8 cellular contexts compared by ENCODE assay signal in the genomic region with DNA sequence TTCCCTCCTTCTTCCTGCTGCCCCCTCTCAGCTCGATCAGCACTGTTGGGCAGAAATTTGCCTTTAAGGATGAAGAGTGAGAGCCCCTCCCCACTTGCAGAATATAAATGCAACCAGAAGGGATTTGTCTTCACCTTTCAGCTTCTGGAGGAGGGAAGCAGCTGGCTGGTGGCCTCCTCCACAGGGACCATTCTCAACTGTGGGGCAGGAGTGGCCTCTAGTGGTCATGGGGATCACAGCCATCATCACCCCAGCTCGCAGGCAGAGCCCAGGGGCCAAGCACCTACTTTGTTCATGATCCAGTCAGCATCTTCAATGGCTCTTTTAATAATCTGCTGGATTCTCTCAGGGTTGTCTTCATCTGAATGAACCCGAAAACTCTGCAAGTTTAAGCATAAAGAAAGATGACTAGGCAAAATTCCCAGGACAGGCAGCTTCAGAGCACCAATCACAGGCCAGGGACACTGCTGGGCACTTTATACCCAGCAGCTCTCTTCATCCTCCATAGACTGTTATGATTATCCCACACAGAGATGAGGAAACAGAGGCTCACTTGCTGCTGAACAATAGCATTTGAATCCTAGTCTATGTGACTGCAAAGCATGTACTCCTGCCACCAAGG. TPM values are rescaled to one million over a fixed set of nuclear protein-coding genes. Genes with fewer than 3 reads are reported as not detected.
DNase-seq lines count a peak whose midpoint lies in the region; ATAC-seq and TF ChIP-seq lines count a peak whose summit lies in the region.

No MANE protein-coding gene starts in this region.

- H3K9me3 ChIP-seq in RWPE2 (ENCODE audit: severe bottlenecking), result no peaks in the 10 kb centered on the region
- H3K9me3 ChIP-seq in thoracic aorta, result no peaks in the 10 kb centered on the region

- H3K27me3 ChIP-seq in RWPE2 (ENCODE audit: insufficient read depth, poor library complexity, severe bottlenecking), result no peaks in the 10 kb centered on the region
- H3K27me3 ChIP-seq in thoracic aorta (replicated peaks; ENCODE audit: insufficient read depth), result no peaks in the 10 kb centered on the region

- H3K27me3 Mint-ChIP-seq in activated T-helper 17 cell treated with anti-CD3 and anti-CD28 coated beads, Interleukin-2, amount 50 U/mL, for 72 hours, result no peaks in the 10 kb centered on the region

- peaks cover 8% of the 10 kb centered on the region for H3K4me1 Mint-ChIP-seq in activated T-helper 17 cell treated with anti-CD3 and anti-CD28 coated beads, Interleukin-2, amount 50 U/mL, for 72 hours

- H3K36me3 ChIP-seq in RWPE2 (ENCODE audit: low read depth) (no peaks in the 10 kb centered on the region), thoracic aorta (no peaks in the 10 kb centered on the region)

- no peak overlapping the region for H3K4me3 ChIP-seq in RWPE2 (ENCODE audit: severe bottlenecking)
- no peak overlapping the region for H3K4me3 ChIP-seq in thoracic aorta

- no peaks in the 10 kb centered on the region for H3K9me3 Mint-ChIP-seq in activated T-helper 17 cell treated with anti-CD3 and anti-CD28 coated beads, Interleukin-2, amount 50 U/mL, for 72 hours

- ATAC-seq in RWPE2 (ENCODE audit: low read depth), result peak; percentile 91
- peak; percentile 93 for ATAC-seq in activated T-helper 17 cell treated with anti-CD3 and anti-CD28 coated beads, Interleukin-2, amount 50 U/mL, for 72 hours (replicated peaks)
- no peak for ATAC-seq in thoracic aorta (ENCODE audit: insufficient number of reproducible peaks, low FRiP score, low read depth)

- H3K27ac ChIP-seq in RWPE2 (ENCODE audit: poor library complexity, severe bottlenecking) (no peak overlapping the region), thoracic aorta (no peak overlapping the region)

- H3K4me3 Mint-ChIP-seq in activated T-helper 17 cell treated with anti-CD3 and anti-CD28 coated beads, Interleukin-2, amount 50 U/mL, for 72 hours, result no peak overlapping the region

- no peaks in the 10 kb centered on the region for H3K36me3 Mint-ChIP-seq in activated T-helper 17 cell treated with anti-CD3 and anti-CD28 coated beads, Interleukin-2, amount 50 U/mL, for 72 hours (ENCODE audit: low read depth)

- DNase-seq in NK-92 treated with Interleukin-12 subunit alpha and Interleukin-12 subunit beta, amount 100 ng/mL, for 24 hours (lab: John Stamatoyannopoulos, UW), result peak; percentile 27
- DNase-seq in NK-92 (lab: John Stamatoyannopoulos, UW; ENCODE audit: unreplicated experiment) (no peak), RWPE2 (ENCODE audit: low spot score) (no peak), fibroblast of the conjunctiva (ENCODE audit: low read depth) (peak; percentile 23), occipital lobe (lab: John Stamatoyannopoulos, UW) (peak; percentile 68), thoracic aorta (ENCODE audit: low spot score) (no peak)

- H3K27ac Mint-ChIP-seq in activated T-helper 17 cell treated with anti-CD3 and anti-CD28 coated beads, Interleukin-2, amount 50 U/mL, for 72 hours, result peak overlapping the region; percentile 66

- TF ChIP-seq CTCF in RWPE2 (IDR thresholded peaks at IDR 0.05; ENCODE audit: poor library complexity, severe bottlenecking) (peak; percentile 87), thoracic aorta (IDR thresholded peaks at IDR 0.05) (peak; percentile 54)

- no peaks in the 10 kb centered on the region for H3K4me1 ChIP-seq in RWPE2 (ENCODE audit: insufficient read depth, poor library complexity, severe bottlenecking)
- H3K4me1 ChIP-seq in thoracic aorta (ENCODE audit: control insufficient read depth in 1 of 2, low read depth in 2 of 2), result no peaks in the 10 kb centered on the region

- TF ChIP-seq EP300 in Ishikawa (IDR thresholded peaks at IDR 0.05; ENCODE audit: borderline replicate concordance), result no peak

- TF ChIP-seq RAD21 in Ishikawa (IDR thresholded peaks at IDR 0.05; ENCODE audit: low read depth), result peak; percentile 96

TF ChIP-seq in Ishikawa, 13 proteins besides CTCF, POLR2A, EP300 and RAD21:
- TF ChIP-seq YY1 (IDR thresholded peaks at IDR 0.05; ENCODE audit: low read depth) (no peak), CREB1 (IDR thresholded peaks at IDR 0.05; ENCODE audit: low read depth) (no peak), EGR1 (IDR thresholded peaks at IDR 0.05) (no peak), FOXM1 (IDR thresholded peaks at IDR 0.05; ENCODE audit: borderline replicate concordance, low read depth) (no peak), TEAD4 (IDR thresholded peaks at IDR 0.05) (no peak), TAF1 (IDR thresholded peaks at IDR 0.05; ENCODE audit: low read depth) (no peak), ZBTB7A (IDR thresholded peaks at IDR 0.05; ENCODE audit: low read depth) (no peak), CEBPB (IDR thresholded peaks at IDR 0.05) (no peak)
- TF ChIP-seq, protein P1, sequence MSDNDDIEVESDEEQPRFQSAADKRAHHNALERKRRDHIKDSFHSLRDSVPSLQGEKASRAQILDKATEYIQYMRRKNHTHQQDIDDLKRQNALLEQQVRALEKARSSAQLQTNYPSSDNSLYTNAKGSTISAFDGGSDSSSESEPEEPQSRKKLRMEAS (IDR thresholded peaks at IDR 0.05), result no peak
- TF ChIP-seq, protein P2, sequence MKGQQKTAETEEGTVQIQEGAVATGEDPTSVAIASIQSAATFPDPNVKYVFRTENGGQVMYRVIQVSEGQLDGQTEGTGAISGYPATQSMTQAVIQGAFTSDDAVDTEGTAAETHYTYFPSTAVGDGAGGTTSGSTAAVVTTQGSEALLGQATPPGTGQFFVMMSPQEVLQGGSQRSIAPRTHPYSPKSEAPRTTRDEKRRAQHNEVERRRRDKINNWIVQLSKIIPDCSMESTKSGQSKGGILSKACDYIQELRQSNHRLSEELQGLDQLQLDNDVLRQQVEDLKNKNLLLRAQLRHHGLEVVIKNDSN (IDR thresholded peaks at IDR 0.05), result no peak

RNA-seq across cellular contexts. Expression of a gene that starts 13.1 kb away (rescaled TPM):
- 1 to 10 TPM; 1.4 to 2.0 TPM for total RNA-seq in activated T-helper 17 cell treated with anti-CD3 and anti-CD28 coated beads, Interleukin-2, amount 50 U/mL, for 72 hours
- total RNA-seq in occipital lobe (11.9 TPM), thoracic aorta (10 to 100 TPM; 10.6 to 27.2 TPM)

Comparison
In these comparisons a context has a peak if more than half of its experiments do, and no peak if none do; other contexts are left out.
1. DNase-seq: peak in NK-92 treated with Interleukin-12 subunit alpha and Interleukin-12 subunit beta, amount 100 ng/mL, for 24 hours (single experiment), fibroblast of the conjunctiva (single experiment) and occipital lobe (single experiment); none in NK-92 (single experiment), RWPE2 (single experiment) and thoracic aorta (single experiment).